In genomic region chr5:37412515-37412914, GRCh38 we compare ENCODE assay signal across 1 cellular context.
TF ChIP-seq lines count a peak whose summit lies in the region.

No MANE protein-coding gene starts in this region.

TF ChIP-seq in IMR-90, 13 proteins besides CTCF, POLR2A, EP300 and RAD21 (continued from another document):
- TF ChIP-seq ELK1 (IDR thresholded peaks at IDR 0.05; ENCODE audit: borderline replicate concordance, low read depth, low read length) (no peak), FOS (IDR thresholded peaks at IDR 0.05; ENCODE audit: low read depth, low read length) (no peak), MXI1 (IDR thresholded peaks at IDR 0.05; ENCODE audit: borderline replicate concordance, low read depth, low read length) (no peak), MAZ (IDR thresholded peaks at IDR 0.05; ENCODE audit: borderline replicate concordance, low read depth, low read length) (no peak)
